11 cellular contexts compared by ENCODE assay signal in the genomic region with DNA sequence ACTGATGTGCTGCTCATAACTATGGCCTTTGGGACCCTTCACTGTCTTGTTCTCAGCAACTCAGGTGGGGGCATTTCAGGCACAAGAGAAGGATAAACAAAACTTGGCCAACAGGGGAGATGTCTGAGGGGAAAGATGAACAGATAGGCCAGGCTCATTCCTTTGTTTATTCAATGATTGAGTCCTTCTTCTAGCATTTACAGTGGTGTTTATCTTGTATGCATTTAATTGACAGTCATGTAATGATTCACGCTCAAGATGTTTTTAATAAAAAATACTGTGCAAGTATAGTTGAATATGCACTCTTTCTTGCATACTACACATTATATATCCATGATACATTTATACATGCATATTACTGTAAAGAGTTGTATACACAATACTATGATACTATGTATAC. TPM values are rescaled to one million over a fixed set of nuclear protein-coding genes. Genes with fewer than 3 reads are reported as not detected.
"Had no signal": no experiment of that assay in that cellular context is flagged by ENCODE, and none has a peak within 500 bp of the region (broad histone marks: within the 10 kb centered on the region; RNA-seq: fewer than 3 reads in every experiment).

No MANE protein-coding gene starts in this region.

- H2AFZ ChIP-seq: GM23338 had no signal

- H3K4me3 ChIP-seq: GM23338, K562 had no signal

- DNase-seq: H9, HCEC 1CT, HFFc6, IMR-90, KG1 had no signal

- FAIRE-seq: H1, H54, HTR-8/SVneo, K562 had no signal

- H3K4me2 ChIP-seq: GM23338 had no signal

- ATAC-seq: GM23338, K562 had no signal

RNA-seq across cellular contexts. Expression of gene RHCG, which starts 44.5 kb away (rescaled TPM):
- total RNA-seq: H1, HFFc6, HT-29, IMR-90, K562 had no signal
